1 cellular context compared by ENCODE assay signal in the genomic region with DNA sequence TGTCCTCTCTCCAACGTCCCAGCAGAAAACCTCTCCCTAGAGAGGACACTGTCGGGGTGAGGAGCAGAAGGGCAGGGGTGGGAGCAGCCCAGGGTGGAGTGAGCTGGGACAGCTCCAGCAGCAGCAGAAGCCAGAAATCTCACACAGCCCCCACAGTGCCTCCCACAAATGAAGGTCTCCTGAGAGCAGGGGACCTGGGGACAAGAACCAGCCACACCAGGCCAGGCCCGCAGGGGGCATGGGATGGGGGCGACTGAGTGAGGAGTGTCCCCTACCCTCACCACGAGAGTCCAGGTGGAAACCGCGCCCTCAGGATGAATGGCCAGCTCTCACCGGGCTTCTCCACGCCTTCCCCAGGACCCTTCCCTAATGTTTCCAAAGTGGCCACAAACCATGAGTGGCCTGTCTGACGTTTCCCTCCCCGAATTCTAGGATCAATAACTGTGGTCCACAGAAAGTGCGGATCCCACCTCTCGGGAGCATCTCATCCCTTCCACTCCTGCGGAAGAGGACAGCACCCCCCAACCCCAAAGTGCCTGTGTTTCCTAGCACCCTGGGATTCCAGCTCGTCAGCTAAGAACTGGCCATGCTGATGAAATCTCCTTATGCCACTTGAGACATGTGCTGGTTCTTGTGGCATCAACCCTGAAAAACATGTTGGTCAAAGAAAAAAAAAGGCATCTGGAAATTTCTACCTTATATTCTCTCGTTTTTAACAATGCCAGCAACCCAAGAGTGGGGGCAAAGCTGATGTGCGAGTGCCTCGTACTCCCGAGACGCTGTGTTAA.
TF ChIP-seq lines count a peak whose summit lies in the region.

No MANE protein-coding gene starts in this region.

TF ChIP-seq in WTC11, 78 proteins besides CTCF, POLR2A, EP300 and RAD21 (continued from another document):
- TF ChIP-seq HMGXB4 (CRISPR knock-in tag; IDR thresholded peaks at IDR 0.05): no peak
- no peak for TF ChIP-seq ZNF423 (CRISPR knock-in tag; IDR thresholded peaks at IDR 0.05)
- no peak for TF ChIP-seq ZSCAN18 (CRISPR knock-in tag; IDR thresholded peaks at IDR 0.05)
- no peak for TF ChIP-seq JUN (CRISPR knock-in tag; IDR thresholded peaks at IDR 0.05)
- no peak for TF ChIP-seq CREM (CRISPR knock-in tag; IDR thresholded peaks at IDR 0.05)
- no peak for TF ChIP-seq ZNF532 (CRISPR knock-in tag; IDR thresholded peaks at IDR 0.05; ENCODE audit: borderline replicate concordance)
- TF ChIP-seq ZNF671 (CRISPR knock-in tag; IDR thresholded peaks at IDR 0.05): no peak
- TF ChIP-seq IRF2 (CRISPR knock-in tag; IDR thresholded peaks at IDR 0.05; ENCODE audit: borderline replicate concordance, low read depth): no peak
